ENCODE assay signal across 26 cellular contexts in genomic region chr14:95698287-95698686, GRCh38. TPM values are rescaled to one million over a fixed set of nuclear protein-coding genes. Genes with fewer than 3 reads are reported as not detected.
"Had no signal": no experiment of that assay in that cellular context is flagged by ENCODE, and none has a peak within 500 bp of the region (broad histone marks: within the 10 kb centered on the region; RNA-seq: fewer than 3 reads in every experiment).

No MANE protein-coding gene starts in this region.

- ATAC-seq: activated CD4-positive, alpha-beta T cell treated with anti-CD3 and anti-CD28 coated beads for 36 hours; natural killer cell treated with Interleukin-12 subunit alpha and Interleukin-12 subunit beta and Interleukin-15 and Interleukin-18, amount 100 ng/mL, for 72 hours; pancreas; right cardiac atrium; WTC11 had no signal

- H3K4me3 ChIP-seq: coronary artery, esophagus muscularis mucosa, left ventricle myocardium inferior, pancreas, testis, uterus had no signal

- H3K9me3 ChIP-seq: esophagus muscularis mucosa, left ventricle myocardium inferior, neutrophil, pancreas, testis, uterus had no signal

- DNase-seq: activated CD4-positive, alpha-beta T cell treated with anti-CD3 and anti-CD28 coated beads for 36 hours; activated CD4-positive, alpha-beta T cell treated with anti-CD3 and anti-CD28 coated beads, Interleukin-2, amount 50 U/mL, for 48 hours; activated CD8-positive, alpha-beta memory T cell treated with anti-CD3 and anti-CD28 coated beads, Interleukin-2, amount 50 U/mL, for 48 hours; activated naive CD4-positive, alpha-beta T cell treated with Interleukin-2 at 50 U/mL for 16 hours; activated T-cell treated with anti-CD3 and anti-CD28 coated beads, Interleukin-2, amount 50 U/mL, for 48 hours; amygdala; cerebellar nuclear complex; hippocampal formation; left ventricle myocardium inferior; pancreas; right cardiac atrium; stimulated activated CD4-positive, alpha-beta T cell treated with anti-CD3 and anti-CD28 coated beads, Interleukin-1b, Interleukin-23, amount 100 ng/mL, for 48 hours; T-helper 9 cell; testis; trophoblast cell; uterus had no signal

- H3K4me1 ChIP-seq: esophagus muscularis mucosa, left ventricle myocardium inferior, pancreas, testis, uterus had no signal

- H3K27ac ChIP-seq: coronary artery, esophagus muscularis mucosa, left ventricle myocardium inferior, neutrophil, pancreas, testis, uterus had no signal

- H3K27ac Mint-ChIP-seq: activated CD4-positive, alpha-beta T cell treated with anti-CD3 and anti-CD28 coated beads for 36 hours; mesothelial cell of epicardium; natural killer cell treated with Interleukin-12 subunit alpha and Interleukin-12 subunit beta and Interleukin-15 and Interleukin-18, amount 100 ng/mL, for 72 hours; WTC11 had no signal

- H3K27me3 ChIP-seq: pancreas, testis, uterus had no signal

- H3K4me3 Mint-ChIP-seq: activated CD4-positive, alpha-beta T cell treated with anti-CD3 and anti-CD28 coated beads for 36 hours; mesothelial cell of epicardium; natural killer cell treated with Interleukin-12 subunit alpha and Interleukin-12 subunit beta and Interleukin-15 and Interleukin-18, amount 100 ng/mL, for 72 hours; WTC11 had no signal

- H3K36me3 Mint-ChIP-seq: mesothelial cell of epicardium; natural killer cell treated with Interleukin-12 subunit alpha and Interleukin-12 subunit beta and Interleukin-15 and Interleukin-18, amount 100 ng/mL, for 72 hours; WTC11 had no signal

- H3K9me3 Mint-ChIP-seq: natural killer cell treated with Interleukin-12 subunit alpha and Interleukin-12 subunit beta and Interleukin-15 and Interleukin-18, amount 100 ng/mL, for 72 hours; WTC11 had no signal

- H3K36me3 ChIP-seq: esophagus muscularis mucosa, left ventricle myocardium inferior, neutrophil, pancreas, uterus had no signal

RNA-seq across cellular contexts. Expression of gene TCL1B, which starts 12.1 kb away (rescaled TPM):
- total RNA-seq: activated CD4-positive, alpha-beta T cell treated with anti-CD3 and anti-CD28 coated beads for 36 hours; activated CD8-positive, alpha-beta memory T cell treated with anti-CD3 and anti-CD28 coated beads for 36 hours; esophagus muscularis mucosa; frontal cortex; left ventricle myocardium inferior; lung microvascular endothelial cell; mesothelial cell of epicardium; natural killer cell treated with Interleukin-12 subunit alpha and Interleukin-12 subunit beta and Interleukin-15 and Interleukin-18, amount 100 ng/mL, for 72 hours; pancreas; pulmonary artery endothelial cell; right cardiac atrium had no signal
- polyA plus RNA-seq: pancreas, right cardiac atrium had no signal

RNA-seq across cellular contexts. Expression of gene TCL1A, which starts 15.6 kb away (rescaled TPM):
- total RNA-seq: activated CD4-positive, alpha-beta T cell treated with anti-CD3 and anti-CD28 coated beads for 36 hours; activated CD8-positive, alpha-beta memory T cell treated with anti-CD3 and anti-CD28 coated beads for 36 hours; frontal cortex; left ventricle myocardium inferior; lung microvascular endothelial cell; mesothelial cell of epicardium; pulmonary artery endothelial cell; right cardiac atrium had no signal
- polyA plus RNA-seq: right cardiac atrium had no signal
